In the genomic region with DNA sequence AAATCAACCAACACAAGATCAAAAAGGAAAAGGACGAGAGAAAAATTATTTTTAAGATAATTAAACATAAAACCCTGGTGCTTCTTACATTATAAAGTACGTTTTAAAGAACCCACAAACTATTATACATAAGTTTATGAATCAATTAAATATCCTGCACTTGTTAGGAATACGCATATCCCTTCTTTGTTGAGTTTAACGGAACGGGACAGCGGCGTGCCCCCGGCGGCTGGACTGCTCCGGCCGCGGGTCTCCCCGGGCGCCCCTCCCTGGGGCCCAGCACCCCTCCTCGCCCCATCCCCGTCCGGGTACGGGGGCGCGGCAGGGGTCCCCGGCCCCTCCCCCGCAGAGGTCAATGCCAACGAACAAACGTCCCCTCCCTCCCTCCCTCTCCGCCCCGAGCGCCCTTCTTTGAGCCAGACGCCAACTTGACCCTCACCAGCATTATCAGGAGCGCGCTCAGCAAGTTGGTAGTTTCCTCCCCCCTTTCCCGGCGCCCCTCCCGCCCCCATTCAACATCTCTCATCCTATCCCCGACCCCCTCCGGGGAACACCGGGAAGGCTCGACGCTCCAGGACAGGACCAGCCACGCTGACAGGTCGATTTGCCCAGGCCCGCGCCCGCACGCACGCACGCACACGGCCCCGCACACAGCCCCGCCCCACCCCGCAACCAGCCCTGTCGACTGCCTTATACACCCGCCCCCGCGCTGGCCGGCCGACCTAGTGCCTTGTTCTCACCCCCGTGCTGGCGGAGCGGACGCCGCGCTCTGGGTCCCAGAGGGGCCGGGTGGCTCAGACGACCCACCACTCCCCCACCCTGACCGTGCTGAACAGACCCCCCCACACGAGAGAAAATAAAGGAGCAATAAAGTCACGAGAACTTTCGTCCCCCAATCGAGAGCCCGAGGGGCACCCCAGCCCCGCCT, we compare ENCODE assay signal across 1 cellular context.
TF ChIP-seq lines count a peak whose summit lies in the region.

No MANE protein-coding gene starts in this region.

TF ChIP-seq in GM12878, 131 proteins besides CTCF, POLR2A, EP300 and RAD21:
- 0 out of 3 replicates have a peak, but pooled peaks of 1 of the 2 experiments have one; percentile 39 for TF ChIP-seq EGR1 (IDR thresholded peaks at IDR 0.05; ENCODE audit: borderline replicate concordance in 1 of 2, low read depth in 2 of 2, low read length in 2 of 2)
- peak in 1 of 2 experiments; percentile 7; a peak in 1 of 4 replicates for TF ChIP-seq BHLHE40 (IDR thresholded peaks at IDR 0.05; ENCODE audit: borderline replicate concordance in 1 of 2, low read depth in 2 of 2, low read length in 1 of 2)
- TF ChIP-seq BMI1 (IDR thresholded peaks at IDR 0.05; ENCODE audit: borderline replicate concordance), result peak; percentile 81
- no peak for TF ChIP-seq MYC (IDR thresholded peaks at IDR 0.05; ENCODE audit: insufficient read depth, insufficient read length, insufficient replicate concordance, low read length, severe bottlenecking)
- TF ChIP-seq ZBTB4 (CRISPR knock-in tag; IDR thresholded peaks at IDR 0.05), result no peak
